ENCODE assay signal across 10 cellular contexts in genomic region chr16:50209548-50210265, GRCh38. TPM values are rescaled to one million over a fixed set of nuclear protein-coding genes. Genes with fewer than 3 reads are reported as not detected.
A peak's percentile ranks its signal among the peaks of the same experiment; 100 is the strongest.
DNase-seq lines count a peak whose midpoint lies in the region; ATAC-seq and TF ChIP-seq lines count a peak whose summit lies in the region.
"Had no signal": no experiment of that assay in that cellular context is flagged by ENCODE, and none has a peak within 500 bp of the region (broad histone marks: within the 10 kb centered on the region; RNA-seq: fewer than 3 reads in every experiment).

No MANE protein-coding gene starts in this region.

- H3K27ac Mint-ChIP-seq in CD14-positive monocyte: peak overlapping the region; percentile 86 to 92 (median 90)
- H3K27ac Mint-ChIP-seq in naive thymus-derived CD8-positive, alpha-beta T cell: peak overlapping the region in 9 of 10 donors; percentile 57 to 93 (median 85)

- dilution Hi-C loops in mammary epithelial cell (cut with HindIII; ENCODE audit: low sequenced_read_pairs): loop anchor here (5.0 to 10.0 kb wide), 2 partner anchors 55 to 58 kb away; partner anchors contain the start of genes ADCY7 and TENT4B

- H3K9ac ChIP-seq in Karpas-422 (ENCODE audit: low read length): no peak overlapping the region
- no peak overlapping the region for H3K9ac ChIP-seq in mammary epithelial cell (ENCODE audit: insufficient read depth, low read length)

- H3K27me3 Mint-ChIP-seq in CD14-positive monocyte (ENCODE audit: low read depth in 3 of 3): no peaks in the 10 kb centered on the region
- H3K27me3 Mint-ChIP-seq in naive thymus-derived CD8-positive, alpha-beta T cell: no peaks in the 10 kb centered on the region

- H3K4me3 Mint-ChIP-seq in CD14-positive monocyte: peak overlapping the region; percentile 35 to 80
- peak overlapping the region in 1 of 10 donors; percentile 65 for H3K4me3 Mint-ChIP-seq in naive thymus-derived CD8-positive, alpha-beta T cell

- H3K9me3 ChIP-seq in Karpas-422 (ENCODE audit: low read length): no peaks in the 10 kb centered on the region
- no peaks in the 10 kb centered on the region for H3K9me3 ChIP-seq in mammary epithelial cell (replicated peaks; ENCODE audit: insufficient read depth, low read length)
- H3K9me3 ChIP-seq: prostate gland had no signal

- H3K79me2 ChIP-seq in Karpas-422 (ENCODE audit: low read length): no peaks in the 10 kb centered on the region
- peaks cover 81% of the 10 kb centered on the region for H3K79me2 ChIP-seq in mammary epithelial cell (ENCODE audit: insufficient read depth, low read length)

- 97% methylated on average over 5 of the region's 7 CpGs for WGBS in mammary epithelial cell (ENCODE audit: low coverage, missing lambda C conversion rate)

- CTCF ChIA-PET in mammary epithelial cell (lab: Charles Lee; ENCODE audit: low non-redundant PET): interaction anchor here (0.5 to 1.4 kb wide), 7 partner anchors 46 to 184 kb away, joined by 3 to 33 read pairs (median 5); partner anchors contain the start of gene CNEP1R1

- no peak overlapping the region for H3K4me3 ChIP-seq in Karpas-422 (ENCODE audit: low read length)
- no peak overlapping the region for H3K4me3 ChIP-seq in mammary epithelial cell (replicated peaks in 1 of 3; ENCODE audit: insufficient read depth in 1 of 3, low read depth in 2 of 3, low read length in 3 of 3)
- H3K4me3 ChIP-seq: prostate gland had no signal

- H3K4me1 Mint-ChIP-seq in CD14-positive monocyte: peaks cover 39% of the 10 kb centered on the region
- peaks cover 24 to 53% (median 35%) of the 10 kb centered on the region in 4 donors for H3K4me1 Mint-ChIP-seq in naive thymus-derived CD8-positive, alpha-beta T cell

- POLR2A ChIA-PET in naive thymus-derived CD8-positive, alpha-beta T cell (lab: Charles Lee): interaction anchor here (0.6 to 1.6 kb wide), 3 partner anchors 51 to 184 kb away, joined by 4 to 10 read pairs (median 6); partner anchors contain the start of genes CNEP1R1 and HEATR3

- peaks cover 27 to 28% of the 10 kb centered on the region in 2 donors for H3K36me3 Mint-ChIP-seq in CD14-positive monocyte
- peaks cover 0 to 29% (median 8%) of the 10 kb centered on the region in 3 donors for H3K36me3 Mint-ChIP-seq in naive thymus-derived CD8-positive, alpha-beta T cell

- H3K36me3 ChIP-seq in Karpas-422 (ENCODE audit: insufficient read depth, low read length) (no peaks in the 10 kb centered on the region), mammary epithelial cell (ENCODE audit: insufficient read depth, low read length) (peaks cover 5% of the 10 kb centered on the region)
- H3K36me3 ChIP-seq: prostate gland had no signal

- H3K27me3 ChIP-seq in Karpas-422 (ENCODE audit: low read length): no peaks in the 10 kb centered on the region
- H3K27me3 ChIP-seq in mammary epithelial cell (ENCODE audit: insufficient read depth, low read length): no peaks in the 10 kb centered on the region

- in situ Hi-C loops in mammary epithelial cell (cut with MboI; ENCODE audit: low sequenced_read_pairs in 2 of 2): loop anchor here (10.0 to 25.0 kb wide), 3 partner anchors 115 to 453 kb away; partner anchors contain the start of gene CNEP1R1 (in 2 of the 2)

- no peak for TF ChIP-seq CTCF in CD14-positive monocyte (IDR thresholded peaks at IDR 0.05)
- TF ChIP-seq CTCF in mammary epithelial cell (conservative IDR thresholded peaks at IDR 0.05 in 1 of 2, IDR thresholded peaks at IDR 0.05 in 1 of 2; ENCODE audit: extremely low read depth in 1 of 2, insufficient read depth in 1 of 2, low read depth in 1 of 2, low read length in 2 of 2): no peak
- no peak for TF ChIP-seq CTCF in omental fat pad (IDR thresholded peaks at IDR 0.05)

- H3K4me1 ChIP-seq in Karpas-422 (ENCODE audit: low read length) (peaks cover 2% of the 10 kb centered on the region), mammary epithelial cell (ENCODE audit: insufficient read depth, low read length) (peaks cover 40% of the 10 kb centered on the region)

- H3K4me2 ChIP-seq in Karpas-422 (ENCODE audit: low read depth, low read length, poor library complexity, severe bottlenecking) (no peak overlapping the region), mammary epithelial cell (ENCODE audit: insufficient read depth, low read depth, low read length) (no peak overlapping the region)

- no peak for ATAC-seq in naive thymus-derived CD8-positive, alpha-beta T cell
- ATAC-seq in omental fat pad (ENCODE audit: low FRiP score) (no peak), GM18909 (IDR thresholded peaks at IDR 0.05; ENCODE audit: poor library complexity, unreplicated experiment) (no peak)

- no peak overlapping the region for H2AFZ ChIP-seq in Karpas-422 (ENCODE audit: low read length)
- no peak overlapping the region for H2AFZ ChIP-seq in mammary epithelial cell (ENCODE audit: low read depth, low read length)

- H4K20me1 ChIP-seq in Karpas-422 (ENCODE audit: insufficient read depth, low read depth, low read length) (no peaks in the 10 kb centered on the region; the same call in 1 of the 2 replicates), mammary epithelial cell (ENCODE audit: insufficient read depth, low read length) (no peaks in the 10 kb centered on the region)

- intact Hi-C loops in CD14-positive monocyte (cut with micrococcal nuclease) (loop anchor here (5.0 to 10.0 kb wide), 6 partner anchors 57 to 458 kb away; partner anchors contain the start of genes BRD7 (in 2 of the 2), HEATR3 (in 1 of the 2) and TENT4B (in 1 of the 2)), mammary epithelial cell (cut with micrococcal nuclease) (loop anchor here (1.0 to 10.0 kb wide), 9 partner anchors 55 to 1245 kb away; partner anchors contain the start of genes CNEP1R1 and ZNF423)

- no peaks in the 10 kb centered on the region for H3K9me2 ChIP-seq in Karpas-422 (replicated peaks; ENCODE audit: insufficient read depth, low read length)

- H3K27ac ChIP-seq in Karpas-422 (ENCODE audit: low read length) (no peak overlapping the region), mammary epithelial cell (ENCODE audit: insufficient read depth, low read depth, low read length) (peak overlapping the region; percentile 17)
- H3K27ac ChIP-seq: prostate gland had no signal

- DNase-seq in CD14-positive monocyte (ENCODE audit: low spot score): no peak
- DNase-seq in Karpas-422: peak; percentile 41
- DNase-seq in mammary epithelial cell: no peak
- DNase-seq in naive thymus-derived CD8-positive, alpha-beta T cell: no peak
- no peak for DNase-seq in omental fat pad (ENCODE audit: low spot score)
- no peak for DNase-seq in cerebellum (ENCODE audit: low spot score)
- DNase-seq in stimulated activated CD4-positive, alpha-beta T cell treated with anti-CD3 and anti-CD28 coated beads, Interleukin-2, amount 100 ng/mL, for 24 hours: no peak
- DNase-seq: activated CD4-positive, CD25-positive, alpha-beta regulatory T cell treated with anti-CD3 and anti-CD28 coated beads, Interleukin-2, amount 50 U/mL, for 72 hours had no signal

- no TSS peak for BruUV-seq in mammary epithelial cell (replicated peaks; lab: Mats Ljungman, UMichigan)

- H3K9me3 Mint-ChIP-seq in CD14-positive monocyte: peaks cover 0 to 2% (median 0%) of the 10 kb centered on the region in 7 donors
- H3K9me3 Mint-ChIP-seq in naive thymus-derived CD8-positive, alpha-beta T cell: no peaks in the 10 kb centered on the region

RNA-seq across cellular contexts. Expression of gene TENT4B, which starts 56.6 kb away (rescaled TPM):
- polyA plus RNA-seq in CD14-positive monocyte (1 to 10 TPM; 1.4 to 1.7 TPM), mammary epithelial cell (10.6 TPM)
- total RNA-seq in Karpas-422 (2014; rRNA removed; shearing (Covaris generic); ENCODE audit: low replicate concordance): 2.5 and 5.2 TPM in 2 replicates
- total RNA-seq in mammary epithelial cell (10 to 100 TPM; 10.3 to 14.5 TPM), omental fat pad (10 to 100 TPM; 10.7 to 15.6 (median 13.2) TPM), cerebellum (19.2 TPM)
- polyA minus RNA-seq in mammary epithelial cell: 5.3 TPM
- 10 to 100 TPM; 26.0 to 27.0 TPM for total RNA-seq in naive thymus-derived CD8-positive, alpha-beta T cell
- 1 to 10 TPM; 5.3 to 8.3 (median 6.6) TPM for polyA plus RNA-seq in naive thymus-derived CD8-positive, alpha-beta T cell

RNA-seq across cellular contexts. Expression of gene ADCY7, which starts 56.6 kb away (rescaled TPM):
- polyA plus RNA-seq in CD14-positive monocyte (10 to 100 TPM; 53.1 to 91.5 TPM), mammary epithelial cell (1.9 TPM)
- 27.5 and 45.5 TPM in 2 replicates for total RNA-seq in Karpas-422 (2014; rRNA removed; shearing (Covaris generic); ENCODE audit: low replicate concordance)
- total RNA-seq in mammary epithelial cell (10 to 100 TPM in 1 of 2 donors, 1 to 10 TPM in 1; 8.2 to 16.3 TPM), omental fat pad (10 to 100 TPM; 14.0 to 38.9 (median 21.4) TPM), cerebellum (6.4 TPM)
- polyA minus RNA-seq in mammary epithelial cell: 0.57 TPM
- total RNA-seq in naive thymus-derived CD8-positive, alpha-beta T cell: 100 to 1,000 TPM; 133 to 135 TPM
- polyA plus RNA-seq in naive thymus-derived CD8-positive, alpha-beta T cell: 10 to 100 TPM; 60.1 to 72.8 (median 64.6) TPM
